8 cellular contexts compared by ENCODE assay signal in genomic region chr3:187743195-187744141, GRCh38. TPM values are rescaled to one million over a fixed set of nuclear protein-coding genes. Genes with fewer than 3 reads are reported as not detected.
DNase-seq lines count a peak whose midpoint lies in the region; ATAC-seq and TF ChIP-seq lines count a peak whose summit lies in the region.

No MANE protein-coding gene starts in this region.

- CTCF ChIA-PET in activated naive CD4-positive, alpha-beta T cell treated with anti-CD3 and anti-CD28 coated beads, Interleukin-2, amount 10 ng/mL, durations not matched to agents 7 days and 5 days (lab: Charles Lee): interaction anchor here (0.7 to 2.6 kb wide), 12 partner anchors 15 to 1400 kb away, joined by 3 to 30 read pairs (median 4); no protein-coding TSS in a partner anchor

- H3K9me2 ChIP-seq in GM23248 (ENCODE audit: insufficient read depth): no peaks in the 10 kb centered on the region
- no peaks in the 10 kb centered on the region for H3K9me2 ChIP-seq in OCI-LY1 (ENCODE audit: low read depth, low read length)

- DNase-seq in GM23248 (peak; percentile 77), head of caudate nucleus (peak in 38 of 42 donors; percentile 33 to 78 (median 60)), ovary (peak; percentile 73 to 83 (median 82)), aorta (peak; percentile 86 to 92), NCI-H2029 treated with DMSO at 0.1 percent for 48 hours (lab: John Stamatoyannopoulos, UW) (no peak)
- DNase-seq in activated naive CD4-positive, alpha-beta T cell treated with anti-CD3 and anti-CD28 coated beads, Interleukin-2, amount 10 ng/mL, durations not matched to agents 7 days and 5 days: peak; percentile 77

- intact Hi-C loops in head of caudate nucleus (cut with DNase I) (loop anchor here (2.0 to 10.0 kb wide), 3 partner anchors 309 to 841 kb away; no protein-coding TSS in a partner anchor), ovary (cut with DNase I) (loop anchor here (2.0 to 10.0 kb wide), 14 partner anchors 169 to 1404 kb away; partner anchors contain the start of gene LPP (in 2 of the 4)), aorta (cut with DNase I) (loop anchor here (2.0 to 10.0 kb wide), 17 partner anchors 409 to 1209 kb away; partner anchors contain the start of gene LPP (in 2 of the 2))

- peaks cover 54% of the 10 kb centered on the region for H3K4me1 Mint-ChIP-seq in activated naive CD4-positive, alpha-beta T cell treated with anti-CD3 and anti-CD28 coated beads, Interleukin-2, amount 10 ng/mL, durations not matched to agents 7 days and 5 days

- H3K4me2 ChIP-seq in GM23248 (ENCODE audit: unreplicated experiment) (peak overlapping the region; percentile 82), OCI-LY1 (ENCODE audit: low read length) (peak overlapping the region; percentile 83)

- H3K36me3 ChIP-seq in GM23248 (ENCODE audit: low read depth) (no peaks in the 10 kb centered on the region), OCI-LY1 (ENCODE audit: insufficient read depth, low read length) (peaks cover 62% of the 10 kb centered on the region), ovary (no peaks in the 10 kb centered on the region), aorta (ENCODE audit: control insufficient read depth in 1 of 2, insufficient read depth in 2 of 2, low read length in 1 of 2) (no peaks in the 10 kb centered on the region)

- no peak for TF ChIP-seq CTCF in OCI-LY1 (IDR thresholded peaks at IDR 0.05; ENCODE audit: low read length)
- TF ChIP-seq CTCF in ovary (IDR thresholded peaks at IDR 0.05): peak in 1 of 3 donors; percentile 8

- H3K27ac ChIP-seq in GM23248 (peak overlapping the region; percentile 97), OCI-LY1 (ENCODE audit: low read depth, low read length, poor library complexity, severe bottlenecking) (peak overlapping the region; percentile 93), ovary (peak overlapping the region; percentile 94 to 100), aorta (ENCODE audit: low read depth in 1 of 2, low read length in 2 of 2) (peak overlapping the region; percentile 99 to 100)

- peaks cover 26% of the 10 kb centered on the region for H3K36me3 Mint-ChIP-seq in activated naive CD4-positive, alpha-beta T cell treated with anti-CD3 and anti-CD28 coated beads, Interleukin-2, amount 10 ng/mL, durations not matched to agents 7 days and 5 days

- H3K27me3 Mint-ChIP-seq in activated naive CD4-positive, alpha-beta T cell treated with anti-CD3 and anti-CD28 coated beads, Interleukin-2, amount 10 ng/mL, durations not matched to agents 7 days and 5 days: peaks cover 16% of the 10 kb centered on the region

- in situ Hi-C loops in GM23248 (cut with MboI): loop anchor here (5.0 to 25.0 kb wide), 5 partner anchors 421 to 1209 kb away; no protein-coding TSS in a partner anchor

- H3K9me3 ChIP-seq in GM23248 (ENCODE audit: low read depth) (no peaks in the 10 kb centered on the region), OCI-LY1 (ENCODE audit: low read length) (no peaks in the 10 kb centered on the region), ovary (no peaks in the 10 kb centered on the region), aorta (ENCODE audit: control insufficient read depth, low read length) (no peaks in the 10 kb centered on the region)

- H3K27me3 ChIP-seq in GM23248 (replicated peaks; ENCODE audit: insufficient read depth) (no peaks in the 10 kb centered on the region), OCI-LY1 (ENCODE audit: insufficient read depth, low read length) (no peaks in the 10 kb centered on the region), ovary (no peaks in the 10 kb centered on the region), aorta (ENCODE audit: control insufficient read depth in 1 of 2, insufficient read depth in 2 of 2, low read length in 1 of 2) (no peaks in the 10 kb centered on the region)

- TF ChIP-seq EP300 in ovary (IDR thresholded peaks at IDR 0.05): no peak

- H2AFZ ChIP-seq in GM23248 (peak overlapping the region; percentile 38; the same call in 1 of the 2 replicates), OCI-LY1 (ENCODE audit: low read length) (no peak overlapping the region)

- H3K9me3 Mint-ChIP-seq in activated naive CD4-positive, alpha-beta T cell treated with anti-CD3 and anti-CD28 coated beads, Interleukin-2, amount 10 ng/mL, durations not matched to agents 7 days and 5 days: no peaks in the 10 kb centered on the region

- peak overlapping the region; percentile 100 for H3K27ac Mint-ChIP-seq in activated naive CD4-positive, alpha-beta T cell treated with anti-CD3 and anti-CD28 coated beads, Interleukin-2, amount 10 ng/mL, durations not matched to agents 7 days and 5 days

- peak; percentile 32 for TF ChIP-seq POLR2A in ovary (IDR thresholded peaks at IDR 0.05)

- peak overlapping the region; percentile 96 for H3K4me3 ChIP-seq in GM23248
- peak overlapping the region; percentile 77 for H3K4me3 ChIP-seq in OCI-LY1 (ENCODE audit: low read depth, low read length, poor library complexity, severe bottlenecking)
- peak overlapping the region; percentile 88 for H3K4me3 ChIP-seq in ovary
- peak overlapping the region; percentile 84 to 90 for H3K4me3 ChIP-seq in aorta (ENCODE audit: low read length in 2 of 2)

- H4K20me1 ChIP-seq in GM23248 (ENCODE audit: insufficient read depth) (no peaks in the 10 kb centered on the region), OCI-LY1 (ENCODE audit: insufficient read depth, low read length) (no peaks in the 10 kb centered on the region)

- H3K4me1 ChIP-seq in GM23248 (ENCODE audit: insufficient read depth): peaks cover 34% of the 10 kb centered on the region
- peaks cover 67% of the 10 kb centered on the region for H3K4me1 ChIP-seq in OCI-LY1 (ENCODE audit: insufficient read depth, low read length, severe bottlenecking)
- H3K4me1 ChIP-seq in ovary (ENCODE audit: insufficient read depth): no peaks in the 10 kb centered on the region
- H3K4me1 ChIP-seq in aorta (ENCODE audit: control insufficient read depth in 1 of 2, insufficient read depth in 2 of 2, low read length in 2 of 2): peaks cover 0 to 6% of the 10 kb centered on the region in 2 donors

- 1 to 2% methylated on average over 32 to 45 of the region's 45 CpGs for WGBS in GM23248 (ENCODE audit: low coverage in 1 of 2, low lambda C conversion rate in 2 of 2, missing lambda C conversion rate in 2 of 2), 2 experiments
- whole genome bisulfite sequencing in ovary, 3 donors: 1 to 2% (median 1%) methylated on average over 45 of the region's 45 CpGs
- 0 to 1% methylated on average over 45 of the region's 45 CpGs for WGBS in aorta, 2 donors

- H3F3A ChIP-seq in GM23248 (ENCODE audit: insufficient read depth): peaks cover 36% of the 10 kb centered on the region
- peaks cover 6% of the 10 kb centered on the region; the same call in 1 of the 2 replicates for H3F3A ChIP-seq in OCI-LY1 (ENCODE audit: insufficient read depth, low read length)

- ATAC-seq in aorta (ENCODE audit: low FRiP score): no peak
- no peak for ATAC-seq in HG03108 (IDR thresholded peaks at IDR 0.05; ENCODE audit: unreplicated experiment)

- H3K9ac ChIP-seq in GM23248 (peak overlapping the region; percentile 94), OCI-LY1 (ENCODE audit: low read length) (peak overlapping the region; percentile 82)

- H3K79me2 ChIP-seq in GM23248 (ENCODE audit: insufficient read depth): peaks cover 65% of the 10 kb centered on the region
- H3K79me2 ChIP-seq in OCI-LY1 (ENCODE audit: insufficient read depth, low read length): peaks cover 78% of the 10 kb centered on the region

- peak overlapping the region; percentile 99 for H3K4me3 Mint-ChIP-seq in activated naive CD4-positive, alpha-beta T cell treated with anti-CD3 and anti-CD28 coated beads, Interleukin-2, amount 10 ng/mL, durations not matched to agents 7 days and 5 days

RNA-seq across cellular contexts. Expression of gene BCL6, which starts 1.8 kb away (rescaled TPM):
- 32.3 and 61.6 TPM in 2 replicates for total RNA-seq in GM23248 (2014; rRNA removed; shearing (Covaris generic))
- polyA plus RNA-seq in GM23248 (2016; fragmentation: Nextera tagmentation; extraction: Ambion mirVana): 6.3 and 8.7 TPM in 2 replicates
- total RNA-seq in ovary: 10 to 100 TPM; 51.6 to 91.1 (median 60.2) TPM
- polyA plus RNA-seq in ovary: 10 to 100 TPM; 46.3 to 46.8 TPM
- 100 to 1,000 TPM; 136 to 154 TPM for total RNA-seq in aorta
- polyA plus RNA-seq in aorta: 10 to 100 TPM; 16.7 to 60.8 TPM

RNA-seq across cellular contexts. Expression of gene RTP2, which starts 41.1 kb away (rescaled TPM):
- total RNA-seq in GM23248 (2014; rRNA removed; shearing (Covaris generic)): not detected in 2 replicates
- polyA plus RNA-seq in GM23248 (2016; fragmentation: Nextera tagmentation; extraction: Ambion mirVana) (not detected in 2 replicates), ovary (not detected), aorta (not detected)
- total RNA-seq in ovary (not detected), aorta (not detected)
